ENCODE assay signal across 8 cellular contexts in the genomic region with DNA sequence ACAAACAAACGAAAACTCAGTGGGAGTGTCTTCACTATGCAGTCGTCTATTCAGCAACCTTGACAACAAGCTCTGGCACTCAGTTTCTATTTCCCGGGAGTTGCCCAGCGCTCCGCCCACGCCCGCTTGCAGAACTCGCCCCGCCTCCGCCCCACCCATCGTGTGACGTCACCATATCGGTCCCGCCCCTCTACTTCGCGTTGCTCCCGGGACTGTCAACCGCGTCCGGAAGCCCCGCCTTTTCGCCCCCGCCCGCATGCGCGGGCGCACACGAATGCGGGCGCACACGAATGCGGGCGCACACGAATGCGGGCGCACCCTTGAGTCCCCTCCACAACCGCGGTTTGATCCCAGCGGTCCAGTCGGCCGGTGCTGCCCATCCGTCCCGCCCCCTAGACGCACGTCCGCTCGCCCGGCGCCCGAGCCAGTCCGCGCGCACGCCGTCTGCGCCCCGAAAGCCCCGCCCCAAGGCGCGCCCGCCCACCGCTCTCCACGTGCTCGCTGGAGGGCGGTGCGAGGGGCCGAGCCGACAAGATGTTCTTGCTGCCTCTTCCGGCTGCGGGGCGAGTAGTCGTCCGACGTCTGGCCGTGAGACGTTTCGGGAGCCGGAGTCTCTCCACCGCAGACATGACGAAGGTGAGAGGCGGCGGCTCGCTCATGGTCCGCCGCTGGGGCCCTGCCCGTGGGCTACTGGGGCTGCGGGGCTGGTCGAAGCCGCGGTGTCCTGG.
DNase-seq lines count a peak whose midpoint lies in the region; ATAC-seq and TF ChIP-seq lines count a peak whose summit lies in the region.

Gene LAP3 (plus strand): TSS at position 267 of the 728 bp plus-strand sequence. CDS start 268 bp downstream, at position 535.

- DNase-seq in AG09319 (ENCODE audit: extremely low read depth, low read depth) (peak; percentile 88), NCI-H446 (lab: John Stamatoyannopoulos, UW) (peak; percentile 74 to 88), cerebellar nuclear complex (lab: John Stamatoyannopoulos, UW) (peak; percentile 95 to 96), islet precursor cell (peak; percentile 98)
- DNase-seq in activated CD4-positive, CD25-positive, alpha-beta regulatory T cell treated with anti-CD3 and anti-CD28 coated beads, Interleukin-2, amount 50 U/mL, for 72 hours, result peak; percentile 99
- peak; percentile 95 to 100 (median 98) for DNase-seq in stimulated activated CD4-positive, alpha-beta T cell treated with anti-CD3 and anti-CD28 coated beads, Interleukin-12 subunit alpha, Interleukin-12 subunit beta, amount 100 ng/mL, for 48 hours (ENCODE audit: low read depth in 2 of 3, low spot score in 1 of 3)

- no peak for TF ChIP-seq CTCF in AG09319 (IDR thresholded peaks at IDR 0.05; ENCODE audit: low read depth, low read length)

- ATAC-seq in GM19025 (IDR thresholded peaks at IDR 0.05; ENCODE audit: low read depth, unreplicated experiment), result peak; percentile 85
- ATAC-seq in HG03342 (IDR thresholded peaks at IDR 0.05; ENCODE audit: unreplicated experiment), result peak; percentile 74

Comparison
In these comparisons a context has a peak if more than half of its experiments do, and no peak if none do; other contexts are left out.
1. Peak in every context shown above with its lines: DNase-seq and ATAC-seq.